ENCODE assay signal across 8 cellular contexts in the genomic region with DNA sequence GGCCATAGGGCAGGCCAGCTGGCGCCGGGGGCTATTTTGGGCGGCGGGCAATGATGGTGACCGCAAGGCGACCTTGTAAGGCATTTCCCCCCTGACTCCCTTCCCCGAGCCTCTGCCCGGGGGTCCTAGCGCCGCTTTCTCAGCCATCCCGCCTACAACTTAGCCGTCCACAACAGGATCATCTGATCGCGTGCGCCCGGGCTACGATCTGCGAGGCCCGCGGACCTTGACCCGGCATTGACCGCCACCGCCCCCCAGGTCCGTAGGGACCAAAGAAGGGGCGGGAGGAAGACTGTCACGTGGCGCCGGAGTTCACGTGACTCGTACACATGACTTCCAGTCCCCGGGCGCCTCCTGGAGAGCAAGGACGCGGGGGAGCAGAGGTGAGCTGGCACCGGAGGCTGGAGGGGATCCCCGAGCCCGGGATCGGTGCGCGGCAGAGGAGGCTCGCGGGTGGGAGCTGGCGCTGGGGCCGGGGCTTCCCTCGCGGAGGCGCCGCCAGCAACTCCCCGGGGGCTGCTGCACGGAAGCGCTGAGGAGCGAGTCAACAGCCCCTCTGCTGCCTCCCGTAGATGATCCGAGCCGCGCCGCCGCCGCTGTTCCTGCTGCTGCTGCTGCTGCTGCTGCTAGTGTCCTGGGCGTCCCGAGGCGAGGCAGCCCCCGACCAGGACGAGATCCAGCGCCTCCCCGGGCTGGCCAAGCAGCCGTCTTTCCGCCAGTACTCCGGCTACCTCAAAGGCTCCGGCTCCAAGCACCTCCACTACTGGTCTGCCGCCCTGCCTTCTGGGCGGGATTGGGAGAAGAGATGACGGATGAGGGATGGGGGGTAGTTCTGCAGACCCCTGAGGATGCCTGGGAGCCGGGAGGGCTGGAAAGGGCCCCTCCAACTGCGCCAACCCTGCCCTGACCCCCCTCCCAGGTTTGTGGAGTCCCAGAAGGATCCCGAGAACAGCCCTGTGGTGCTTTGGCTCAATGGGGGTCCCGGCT. TPM values are rescaled to one million over a fixed set of nuclear protein-coding genes. Genes with fewer than 3 reads are reported as not detected.
DNase-seq lines count a peak whose midpoint lies in the region; ATAC-seq and TF ChIP-seq lines count a peak whose summit lies in the region.

CTSA (plus strand) TSS at position 339 of the 987 bp plus-strand sequence; CDS start at position 573, 234 bp downstream.
A gene with protein sequence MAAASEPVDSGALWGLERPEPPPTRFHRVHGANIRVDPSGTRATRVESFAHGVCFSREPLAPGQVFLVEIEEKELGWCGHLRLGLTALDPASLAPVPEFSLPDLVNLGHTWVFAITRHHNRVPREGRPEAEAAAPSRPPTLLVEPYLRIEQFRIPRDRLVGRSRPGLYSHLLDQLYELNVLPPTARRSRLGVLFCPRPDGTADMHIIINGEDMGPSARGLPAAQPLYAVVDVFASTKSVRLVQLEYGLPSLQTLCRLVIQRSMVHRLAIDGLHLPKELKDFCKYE (minus strand): TSS at position 212 of the 987 bp plus-strand sequence. CDS start 217 bp downstream, outside the sequence.

- peak; percentile 72 for ATAC-seq in GM21576 (IDR thresholded peaks at IDR 0.05; ENCODE audit: unreplicated experiment)
- ATAC-seq in stimulated activated naive CD8-positive, alpha-beta T cell treated with anti-CD3 and anti-CD28 coated beads, Interleukin-15, Interleukin-2, amounts not matched to agents 100 U/mL and 50 U/mL, for 24 hours, result peak; percentile 78

- H3K27ac Mint-ChIP-seq in nephron, result peak within 1 kb of the TSS; percentile 87 to 96 (median 95)

- peak within 1 kb of the TSS; percentile 85 for H3K4me3 ChIP-seq in fibroblast of the aortic adventitia (ENCODE audit: low read depth, low read length)

- H3K36me3 Mint-ChIP-seq in nephron (ENCODE audit: low read depth), result peaks cover 10% of the 10 kb centered on the region

- DNase-seq in DMS153 treated with DMSO at 0.1 percent for 48 hours (lab: John Stamatoyannopoulos, UW; ENCODE audit: unreplicated experiment) (peak; percentile 72), KBM-7 (peak; percentile 89), RPMI8226 (peak; percentile 90), fibroblast of the aortic adventitia (ENCODE audit: low read depth) (peak; percentile 93)
- DNase-seq in activated effector memory CD4-positive, alpha-beta T cell treated with Interleukin-2 at 50 U/mL for 16 hours, result peak; percentile 71
- DNase-seq in stimulated activated naive CD8-positive, alpha-beta T cell treated with anti-CD3 and anti-CD28 coated beads, Interleukin-15, Interleukin-2, amounts not matched to agents 100 U/mL and 50 U/mL, for 24 hours, result peak; percentile 89

- H3K4me3 Mint-ChIP-seq in nephron, result peak within 1 kb of the TSS; percentile 94 to 98 (median 97)

- in situ Hi-C loops in KBM-7 (cut with MboI; ENCODE audit: low pct_unique_long_range_greater_than_20kb, low sequenced_read_pairs), result no loop called here

- TF ChIP-seq CTCF in fibroblast of the aortic adventitia (IDR thresholded peaks at IDR 0.05; ENCODE audit: insufficient read depth, low read length) (no peak), nephron (IDR thresholded peaks at IDR 0.05; ENCODE audit: unreplicated experiment in 3 of 3) (no peak)

- peaks cover 14% of the 10 kb centered on the region for H3K4me1 Mint-ChIP-seq in nephron

- no peaks in the 10 kb centered on the region for H3K9me3 Mint-ChIP-seq in nephron

- H3K27me3 Mint-ChIP-seq in nephron (ENCODE audit: low read depth), result no peaks in the 10 kb centered on the region

RNA-seq across cellular contexts. Expression of gene CTSA, which starts in this region (rescaled TPM):
- total RNA-seq in fibroblast of the aortic adventitia (ENCODE audit: low replicate concordance), result 56.2 and 166 TPM in 2 replicates

RNA-seq across cellular contexts. Expression of the second gene that starts in this region (rescaled TPM):
- total RNA-seq in fibroblast of the aortic adventitia (ENCODE audit: low replicate concordance), result 6.8 and 7.0 TPM in 2 replicates

Comparison
In these comparisons a context has a peak if more than half of its experiments do, and no peak if none do; other contexts are left out.
1. Peak in every context shown above with its lines: DNase-seq, ATAC-seq and H3K4me3 ChIP-seq.